ENCODE assay signal across 9 cellular contexts in genomic region chr6:35317483-35318199, GRCh38. TPM values are rescaled to one million over a fixed set of nuclear protein-coding genes. Genes with fewer than 3 reads are reported as not detected.
DNase-seq lines count a peak whose midpoint lies in the region; ATAC-seq and TF ChIP-seq lines count a peak whose summit lies in the region.
"Had no signal": no experiment of that assay in that cellular context is flagged by ENCODE, and none has a peak within 500 bp of the region (broad histone marks: within the 10 kb centered on the region; RNA-seq: fewer than 3 reads in every experiment).

No MANE protein-coding gene starts in this region.

- ATAC-seq in HG02973 (IDR thresholded peaks at IDR 0.05; ENCODE audit: unreplicated experiment) (no peak), GM18502 (IDR thresholded peaks at IDR 0.05; ENCODE audit: poor library complexity, unreplicated experiment) (no peak)
- ATAC-seq: stimulated activated naive CD8-positive, alpha-beta T cell treated with anti-CD3 and anti-CD28 coated beads, Interleukin-15, amount 100 ng/mL, for 72 hours had no signal

- peak overlapping the region; percentile 87 for H2AFZ ChIP-seq in smooth muscle cell (ENCODE audit: low read depth)

- H3K4me3 ChIP-seq in ascending aorta (peak overlapping the region; percentile 44 to 64), iPS-15b (ENCODE audit: low read depth, low read length) (peak overlapping the region; percentile 70), smooth muscle cell (peak overlapping the region; percentile 56)

- no peaks in the 10 kb centered on the region for H3F3A ChIP-seq in smooth muscle cell (ENCODE audit: low read depth)

- TF ChIP-seq CTCF in ascending aorta (IDR thresholded peaks at IDR 0.05) (no peak), smooth muscle cell (IDR thresholded peaks at IDR 0.05; ENCODE audit: borderline replicate concordance, insufficient read depth, poor library complexity, severe bottlenecking) (no peak)

- H3K4me2 ChIP-seq in smooth muscle cell: peak overlapping the region; percentile 84

- H3K36me3 ChIP-seq in ascending aorta: no peaks in the 10 kb centered on the region
- no peaks in the 10 kb centered on the region for H3K36me3 ChIP-seq in iPS-15b (ENCODE audit: control insufficient read depth, insufficient read depth, low read length)
- no peaks in the 10 kb centered on the region for H3K36me3 ChIP-seq in smooth muscle cell (ENCODE audit: low read depth)

- H3K9ac ChIP-seq in iPS-15b (ENCODE audit: low read depth, low read length) (peak overlapping the region; percentile 72), smooth muscle cell (ENCODE audit: low read depth) (no peak overlapping the region)

- DNase-seq in HT-29 (ENCODE audit: low spot score): peak; percentile 27
- no peak for DNase-seq in ascending aorta (ENCODE audit: low spot score in 2 of 2)
- no peak for DNase-seq in smooth muscle cell (lab: John Stamatoyannopoulos, UW; ENCODE audit: unreplicated experiment)
- no peak for DNase-seq in germinal center (ENCODE audit: low spot score)
- DNase-seq in glomerular visceral epithelial cell (ENCODE audit: extremely low spot score): no peak
- DNase-seq: stimulated activated naive CD8-positive, alpha-beta T cell treated with anti-CD3 and anti-CD28 coated beads, Interleukin-15, amount 100 ng/mL, for 72 hours had no signal

- H3K27me3 ChIP-seq in ascending aorta: no peaks in the 10 kb centered on the region
- H3K27me3 ChIP-seq in iPS-15b (ENCODE audit: control insufficient read depth, insufficient read depth, low read length): peaks cover 19% of the 10 kb centered on the region
- peaks cover 22% of the 10 kb centered on the region for H3K27me3 ChIP-seq in smooth muscle cell (ENCODE audit: low read depth)

- H3K27ac ChIP-seq in ascending aorta: no peak overlapping the region
- H3K27ac ChIP-seq in smooth muscle cell (ENCODE audit: low read depth): no peak overlapping the region

- no peaks in the 10 kb centered on the region for H3K79me2 ChIP-seq in smooth muscle cell (ENCODE audit: low read depth)

- WGBS in smooth muscle cell (ENCODE audit: low lambda C conversion rate): 24% methylated on average over 28 of the region's 28 CpGs

- intact Hi-C loops in ascending aorta (cut with DNase I): no loop called here

- H4K20me1 ChIP-seq in smooth muscle cell (ENCODE audit: low read depth): no peaks in the 10 kb centered on the region

- H3K4me1 ChIP-seq in ascending aorta: peaks cover 0 to 3% of the 10 kb centered on the region in 2 donors
- no peaks in the 10 kb centered on the region for H3K4me1 ChIP-seq in iPS-15b (ENCODE audit: control insufficient read depth, insufficient read depth, low read length)
- no peaks in the 10 kb centered on the region for H3K4me1 ChIP-seq in smooth muscle cell (ENCODE audit: low read depth)

- no peaks in the 10 kb centered on the region for H3K9me3 ChIP-seq in ascending aorta
- H3K9me3 ChIP-seq in iPS-15b (ENCODE audit: control insufficient read depth, insufficient read depth, low read length): no peaks in the 10 kb centered on the region
- no peaks in the 10 kb centered on the region for H3K9me3 ChIP-seq in smooth muscle cell (replicated peaks; ENCODE audit: low read depth)

RNA-seq across cellular contexts. Expression of gene DEF6, which starts 20.0 kb away (rescaled TPM):
- 2.0 and 3.2 TPM in 2 replicates for total RNA-seq in HT-29 (2014; rRNA removed; shearing (Covaris generic))
- total RNA-seq in ascending aorta (20.1 TPM), smooth muscle cell (2.2 and 3.6 TPM in 2 replicates)
- polyA plus RNA-seq in smooth muscle cell: 2.8 and 7.0 TPM in 2 replicates

RNA-seq across cellular contexts. Expression of gene PPARD, which starts 24.7 kb away (rescaled TPM):
- 10.1 and 13.7 TPM in 2 replicates for total RNA-seq in HT-29 (2014; rRNA removed; shearing (Covaris generic))
- total RNA-seq in ascending aorta: 21.1 TPM
- 8.2 and 10.6 TPM in 2 replicates for total RNA-seq in smooth muscle cell
- polyA plus RNA-seq in smooth muscle cell: 25.7 and 31.1 TPM in 2 replicates

RNA-seq across cellular contexts. Expression of gene ZNF76, which starts 58.1 kb away (rescaled TPM):
- total RNA-seq in HT-29 (2014; rRNA removed; shearing (Covaris generic)): 19.5 and 23.1 TPM in 2 replicates
- total RNA-seq in ascending aorta: 55.7 TPM
- 7.7 and 12.9 TPM in 2 replicates for total RNA-seq in smooth muscle cell
- 14.2 and 24.2 TPM in 2 replicates for polyA plus RNA-seq in smooth muscle cell
